ENCODE assay signal across 1 cellular context in genomic region chr1:195894411-195894810, GRCh38.
TF ChIP-seq lines count a peak whose summit lies in the region.

No MANE protein-coding gene starts in this region.

TF ChIP-seq in K562, 482 proteins besides CTCF, POLR2A, EP300 and RAD21 (continued from another document):
- no peak for TF ChIP-seq ZBTB5 (IDR thresholded peaks at IDR 0.05)
- no peak for TF ChIP-seq HSF4 (CRISPR knock-in tag; IDR thresholded peaks at IDR 0.05; ENCODE audit: borderline replicate concordance)
- TF ChIP-seq SNIP1 (IDR thresholded peaks at IDR 0.05; ENCODE audit: low read depth), result no peak
- no peak for TF ChIP-seq SOX6 (IDR thresholded peaks at IDR 0.05)
- TF ChIP-seq SP2 (IDR thresholded peaks at IDR 0.05; ENCODE audit: extremely low read depth, low read depth, low read length, poor library complexity, severe bottlenecking), result no peak
- no peak for TF ChIP-seq ZNF280B (CRISPR knock-in tag; IDR thresholded peaks at IDR 0.05)
- no peak for TF ChIP-seq FOXK1 (CRISPR knock-in tag; IDR thresholded peaks at IDR 0.05; ENCODE audit: borderline replicate concordance)
- TF ChIP-seq LCOR (CRISPR knock-in tag; IDR thresholded peaks at IDR 0.05), result no peak
- TF ChIP-seq NCOA4 (IDR thresholded peaks at IDR 0.05; ENCODE audit: partially characterized antibody), result no peak
- TF ChIP-seq SMAD2 (IDR thresholded peaks at IDR 0.05; ENCODE audit: low read depth, low read length), result no peak
- TF ChIP-seq SPI1 (IDR thresholded peaks at IDR 0.05; ENCODE audit: borderline replicate concordance, low read depth, low read length), result no peak
- TF ChIP-seq MLX (CRISPR knock-in tag; conservative IDR thresholded peaks at IDR 0.05), result no peak
- no peak for TF ChIP-seq SLC30A9 (CRISPR knock-in tag; IDR thresholded peaks at IDR 0.05)
TF ChIP-seq in K562: peak in this region for 0.
